In genomic region chr5:139698461-139699146, GRCh38 we compare ENCODE assay signal across 8 cellular contexts. TPM values are rescaled to one million over a fixed set of nuclear protein-coding genes. Genes with fewer than 3 reads are reported as not detected.
DNase-seq lines count a peak whose midpoint lies in the region; ATAC-seq and TF ChIP-seq lines count a peak whose summit lies in the region.

No MANE protein-coding gene starts in this region.

- DNase-seq in H4 (ENCODE audit: low spot score) (peak; percentile 66), SHP77 treated with DMSO at 0.1 percent for 48 hours (lab: John Stamatoyannopoulos, UW) (peak; percentile 18), fibroblast of lung (ENCODE audit: low read depth in 2 of 2) (peak; percentile 85 to 86), SK-N-DZ (ENCODE audit: low spot score) (no peak)
- DNase-seq in natural killer cell treated with Interleukin-12 subunit alpha and Interleukin-12 subunit beta and Interleukin-15 and Interleukin-18, amount 100 ng/mL, for 72 hours (ENCODE audit: low spot score) = no peak
- no peak for DNase-seq in stimulated activated CD4-positive, alpha-beta T cell treated with anti-CD3 and anti-CD28 coated beads, Interleukin-4, amount 100 ng/mL, for 1 hour

- no peak for TF ChIP-seq CTCF in fibroblast of lung (conservative IDR thresholded peaks at IDR 0.05 in 1 of 2, IDR thresholded peaks at IDR 0.05 in 1 of 2; ENCODE audit: low read depth in 1 of 2, low read length in 2 of 2)

- no peaks in the 10 kb centered on the region for H3K9me3 Mint-ChIP-seq in natural killer cell treated with Interleukin-12 subunit alpha and Interleukin-12 subunit beta and Interleukin-15 and Interleukin-18, amount 100 ng/mL, for 72 hours

- H3K27ac Mint-ChIP-seq in natural killer cell treated with Interleukin-12 subunit alpha and Interleukin-12 subunit beta and Interleukin-15 and Interleukin-18, amount 100 ng/mL, for 72 hours = peak overlapping the region in 1 of 2 donors; percentile 60

- H3K4me1 ChIP-seq in fibroblast of lung (ENCODE audit: control insufficient read depth, extremely low read depth, insufficient read depth, low read length) = peaks cover 18% of the 10 kb centered on the region

- no peak for ATAC-seq in natural killer cell treated with Interleukin-12 subunit alpha and Interleukin-12 subunit beta and Interleukin-15 and Interleukin-18, amount 100 ng/mL, for 72 hours
- no peak for ATAC-seq in HG02938 (IDR thresholded peaks at IDR 0.05; ENCODE audit: unreplicated experiment)
- ATAC-seq in GM19455 (IDR thresholded peaks at IDR 0.05; ENCODE audit: unreplicated experiment) = no peak

- H4K20me1 ChIP-seq in fibroblast of lung (ENCODE audit: control insufficient read depth, extremely low read depth, insufficient read depth, low read length) = no peaks in the 10 kb centered on the region

- peaks cover 3% of the 10 kb centered on the region for H3K27me3 ChIP-seq in fibroblast of lung (ENCODE audit: control insufficient read depth, insufficient read depth, low read length)

- no peaks in the 10 kb centered on the region for H3K79me2 ChIP-seq in fibroblast of lung (ENCODE audit: control insufficient read depth, insufficient read depth, low read length)

- peaks cover 33 to 38% of the 10 kb centered on the region in 2 donors for H3K4me1 Mint-ChIP-seq in natural killer cell treated with Interleukin-12 subunit alpha and Interleukin-12 subunit beta and Interleukin-15 and Interleukin-18, amount 100 ng/mL, for 72 hours (ENCODE audit: low read depth in 2 of 2)

- peak overlapping the region; percentile 45 for H3K4me3 Mint-ChIP-seq in natural killer cell treated with Interleukin-12 subunit alpha and Interleukin-12 subunit beta and Interleukin-15 and Interleukin-18, amount 100 ng/mL, for 72 hours

- H3K27me3 Mint-ChIP-seq in natural killer cell treated with Interleukin-12 subunit alpha and Interleukin-12 subunit beta and Interleukin-15 and Interleukin-18, amount 100 ng/mL, for 72 hours = no peaks in the 10 kb centered on the region

- no peak overlapping the region for H3K4me3 ChIP-seq in fibroblast of lung (replicated peaks in 1 of 4; ENCODE audit: control extremely low read depth in 1 of 4, insufficient read depth in 1 of 4, low read depth in 3 of 4, low read length in 4 of 4)

- H3K4me2 ChIP-seq in fibroblast of lung (ENCODE audit: extremely low read depth, insufficient read depth, low read length) = no peak overlapping the region

- H3K36me3 ChIP-seq in fibroblast of lung (ENCODE audit: control insufficient read depth, insufficient read depth, low read length) = no peaks in the 10 kb centered on the region

- H2AFZ ChIP-seq in fibroblast of lung (ENCODE audit: low read length) = no peak overlapping the region

- no peaks in the 10 kb centered on the region for H3K9me3 ChIP-seq in fibroblast of lung (ENCODE audit: control insufficient read depth, insufficient read depth, low read depth, low read length)

- H3K27ac ChIP-seq in fibroblast of lung (ENCODE audit: insufficient read depth, low read length) = peak overlapping the region; percentile 77

- H3K9ac ChIP-seq in fibroblast of lung (ENCODE audit: insufficient read depth, low read length) = no peak overlapping the region

- no peaks in the 10 kb centered on the region for H3K36me3 Mint-ChIP-seq in natural killer cell treated with Interleukin-12 subunit alpha and Interleukin-12 subunit beta and Interleukin-15 and Interleukin-18, amount 100 ng/mL, for 72 hours

RNA-seq across cellular contexts. Expression of gene CXXC5, which starts 50.5 kb away (rescaled TPM):
- total RNA-seq in H4 (2014; rRNA removed; shearing (Covaris generic)) = 46.9 and 55.1 TPM in 2 replicates
- total RNA-seq in fibroblast of lung = 29.0 and 43.9 TPM in 2 replicates
- polyA plus RNA-seq in fibroblast of lung = 15.8 and 18.6 TPM in 2 replicates
- 17.6 and 19.7 TPM in 2 replicates for polyA plus RNA-seq in fibroblast of lung (2012)
- polyA minus RNA-seq in fibroblast of lung (ENCODE audit: low replicate concordance) = 8.7 and 22.1 TPM in 2 replicates
- 1 to 10 TPM; 4.7 to 9.0 TPM for total RNA-seq in natural killer cell treated with Interleukin-12 subunit alpha and Interleukin-12 subunit beta and Interleukin-15 and Interleukin-18, amount 100 ng/mL, for 72 hours
- 24.9 and 31.1 TPM in 2 replicates for polyA plus RNA-seq in SK-N-DZ (2014; cell fraction: cytosol; rRNA removed)
- polyA plus RNA-seq in SK-N-DZ (2014; cell fraction: nucleus; rRNA removed) = 15.4 and 23.8 TPM in 2 replicates

Comparison
In these comparisons a context has a peak if more than half of its experiments do, and no peak if none do; other contexts are left out.
1. DNase-seq: peak in H4 (single experiment), SHP77 treated with DMSO at 0.1 percent for 48 hours (single experiment) and fibroblast of lung (2 of 2); none in natural killer cell treated with Interleukin-12 subunit alpha and Interleukin-12 subunit beta and Interleukin-15 and Interleukin-18, amount 100 ng/mL, for 72 hours (single experiment), SK-N-DZ (single experiment) and stimulated activated CD4-positive, alpha-beta T cell treated with anti-CD3 and anti-CD28 coated beads, Interleukin-4, amount 100 ng/mL, for 1 hour (single experiment).